28 cellular contexts compared by ENCODE assay signal in genomic region chr1:168957818-168958217, GRCh38.
"Had no signal": no experiment of that assay in that cellular context is flagged by ENCODE, and none has a peak within 500 bp of the region (broad histone marks: within the 10 kb centered on the region; RNA-seq: fewer than 3 reads in every experiment).

No MANE protein-coding gene starts in this region.

- H3K4me3 ChIP-seq: ascending aorta, cardiac muscle cell had no signal

- H3K36me3 ChIP-seq: ascending aorta, cardiac muscle cell had no signal

- H3K4me1 ChIP-seq: ascending aorta had no signal

- DNase-seq: activated CD4-positive, alpha-beta memory T cell treated with anti-CD3 and anti-CD28 coated beads, Interleukin-2, amount 10 ng/mL, durations not matched to agents 7 days and 5 days; activated CD4-positive, alpha-beta T cell treated with anti-CD3 and anti-CD28 coated beads for 1 hour; activated CD4-positive, alpha-beta T cell treated with anti-CD3 and anti-CD28 coated beads for 36 hours; activated CD4-positive, alpha-beta T cell treated with anti-CD3 and anti-CD28 coated beads for 48 hours; activated CD4-positive, alpha-beta T cell treated with anti-CD3 and anti-CD28 coated beads, Interleukin-2, amount 10 ng/mL, durations not matched to agents 7 days and 5 days; activated CD4-positive, alpha-beta T cell treated with anti-CD3 and anti-CD28 coated beads, Interleukin-2, amount 50 U/mL, for 48 hours; activated CD4-positive, CD25-positive, alpha-beta regulatory T cell; activated CD8-positive, alpha-beta memory T cell treated with anti-CD3 and anti-CD28 coated beads for 24 hours; activated CD8-positive, alpha-beta memory T cell treated with anti-CD3 and anti-CD28 coated beads, Interleukin-2, amount 10 ng/mL, durations not matched to agents 7 days and 5 days; activated CD8-positive, alpha-beta memory T cell treated with anti-CD3 and anti-CD28 coated beads, Interleukin-2, amount 50 U/mL, for 48 hours; activated CD8-positive, alpha-beta T cell treated with anti-CD3 and anti-CD28 coated beads, Interleukin-2, amount 10 ng/mL, durations not matched to agents 7 days and 5 days; activated effector memory CD4-positive, alpha-beta T cell treated with Interleukin-2 at 50 U/mL for 16 hours; activated gamma-delta T cell; activated naive CD4-positive, alpha-beta T cell treated with anti-CD3 and anti-CD28 coated beads, Interleukin-2, amount 10 ng/mL, durations not matched to agents 7 days and 5 days; activated naive CD4-positive, alpha-beta T cell treated with Interleukin-2 at 50 U/mL for 16 hours; activated naive CD8-positive, alpha-beta T cell treated with anti-CD3 and anti-CD28 coated beads, Interleukin-2, amount 10 ng/mL, durations not matched to agents 7 days and 5 days; activated naive CD8-positive, alpha-beta T cell treated with anti-CD3 and anti-CD28 coated beads, Interleukin-2, amount 50 U/mL, for 24 hours; activated T-cell treated with anti-CD3 and anti-CD28 coated beads, Interleukin-2, amount 50 U/mL, for 24 hours; activated T-cell treated with anti-CD3 and anti-CD28 coated beads, Interleukin-2, amount 50 U/mL, for 48 hours; amygdala; anterior cingulate cortex; caudate nucleus; cerebellar nuclear complex; T-helper 2 cell; T-helper 9 cell had no signal

- H3K9me3 ChIP-seq: ascending aorta had no signal

- H3K27ac ChIP-seq: ascending aorta, cardiac muscle cell, VCaP had no signal

- H3K27me3 ChIP-seq: ascending aorta, cardiac muscle cell had no signal
